Comparison of ENCODE assay signal across 2 cellular contexts in genomic region chr3:159273608-159274007, GRCh38.
TF ChIP-seq lines count a peak whose summit lies in the region.

No MANE protein-coding gene starts in this region.

TF ChIP-seq in GM12878, 131 proteins besides CTCF, POLR2A, EP300 and RAD21 (continued from another document):
- TF ChIP-seq REST (IDR thresholded peaks at IDR 0.05; ENCODE audit: low read depth, low read length), result peak; percentile 92
- no peak for TF ChIP-seq ZNF217 (IDR thresholded peaks at IDR 0.05)

TF ChIP-seq in liver, 16 proteins besides CTCF, POLR2A, EP300 and RAD21 (continued from another document):
- TF ChIP-seq REST (IDR thresholded peaks at IDR 0.05), result peak; percentile 100
TF ChIP-seq in liver: peak in this region for 1.
